Comparison of ENCODE assay signal across 10 cellular contexts in the genomic region with DNA sequence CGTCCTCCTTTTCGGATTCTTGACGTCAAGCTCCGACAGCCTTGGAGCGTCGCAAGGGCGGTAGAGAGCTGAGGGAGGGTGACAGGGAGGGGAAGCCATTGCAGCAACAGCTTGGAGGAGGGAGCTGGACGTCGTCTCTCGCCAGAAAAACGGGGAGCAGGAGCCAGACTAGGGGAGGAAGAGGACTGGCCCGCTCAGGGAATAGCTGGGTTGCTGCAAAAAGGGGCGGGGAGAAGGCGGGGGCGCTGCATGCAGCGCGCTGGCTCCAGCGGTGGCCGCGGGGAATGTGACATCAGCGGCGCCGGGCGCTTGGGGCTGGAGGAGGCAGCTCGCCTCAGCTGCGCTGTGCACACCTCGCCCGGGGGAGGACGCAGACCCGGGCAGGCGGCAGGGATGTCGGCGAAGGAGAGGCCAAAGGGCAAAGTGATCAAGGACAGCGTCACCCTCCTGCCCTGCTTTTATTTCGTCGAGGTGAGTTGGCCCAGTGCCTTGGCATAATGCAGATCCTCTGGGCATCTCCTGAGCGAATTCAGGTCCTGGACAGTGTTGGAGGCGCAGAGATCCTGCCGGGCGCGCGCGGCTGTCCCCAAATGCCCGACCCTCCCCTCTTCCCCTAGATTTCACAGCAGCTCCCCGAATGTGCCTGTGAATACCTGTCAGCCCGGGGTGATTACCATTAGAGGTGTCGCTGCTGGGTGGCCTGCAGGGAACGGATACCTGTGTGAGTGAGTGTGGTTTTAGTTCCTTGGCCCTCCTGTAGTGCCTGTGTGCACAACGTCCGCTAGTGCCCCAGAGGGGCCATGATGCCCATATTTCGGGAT. TPM values are rescaled to one million over a fixed set of nuclear protein-coding genes. Genes with fewer than 3 reads are reported as not detected.
A peak's percentile ranks its signal among the peaks of the same experiment; 100 is the strongest.
DNase-seq lines count a peak whose midpoint lies in the region; ATAC-seq and TF ChIP-seq lines count a peak whose summit lies in the region.
"Had no signal": no experiment of that assay in that cellular context is flagged by ENCODE, and none has a peak within 500 bp of the region (broad histone marks: within the 10 kb centered on the region; RNA-seq: fewer than 3 reads in every experiment).

PLPPR4 (plus strand) TSS at position 292 of the 821 bp plus-strand sequence; CDS start at position 394, 102 bp downstream.

- H3K27ac ChIP-seq in PC-9, result no peak within 1 kb of the TSS
- H3K27ac ChIP-seq in lung (ENCODE audit: low read depth in 1 of 2, low read length in 1 of 2), result no peak within 1 kb of the TSS
- H3K27ac ChIP-seq in thoracic aorta, result no peak within 1 kb of the TSS

- H3K4me1 ChIP-seq in PC-9 (replicated peaks; ENCODE audit: insufficient read depth) (no peaks in the 10 kb centered on the region), lung (ENCODE audit: control insufficient read depth in 2 of 2, insufficient read depth in 2 of 2, low read length in 2 of 2) (peaks cover 0 to 4% of the 10 kb centered on the region in 2 donors), thoracic aorta (ENCODE audit: control insufficient read depth in 1 of 2, low read depth in 2 of 2) (peaks cover 0 to 3% of the 10 kb centered on the region in 2 donors)

- H3K36me3 ChIP-seq in PC-9 (ENCODE audit: low read depth) (no peaks in the 10 kb centered on the region), lung (ENCODE audit: control insufficient read depth in 2 of 2, insufficient read depth in 2 of 2, low read length in 2 of 2) (no peaks in the 10 kb centered on the region), thoracic aorta (no peaks in the 10 kb centered on the region)

- 2 to 3% methylated on average over 48 to 51 of the region's 51 CpGs for WGBS in lung, 2 donors

- no TSS peak for BruUV-seq in PC-9 (replicated peaks; lab: Mats Ljungman, UMichigan)

- H3K27me3 ChIP-seq in PC-9 (ENCODE audit: insufficient read depth, low read depth) (peaks cover 18% of the 10 kb centered on the region; the same call in 1 of the 2 replicates), lung (ENCODE audit: control insufficient read depth, insufficient read depth) (no peaks in the 10 kb centered on the region), thoracic aorta (replicated peaks; ENCODE audit: insufficient read depth) (no peaks in the 10 kb centered on the region)

- POLR2A ChIA-PET in PC-9 (lab: Charles Lee; ENCODE audit: unreplicated experiment), result no interaction called here

- H3K4me3 ChIP-seq in PC-9 (peak within 1 kb of the TSS; percentile 18; the same call in 1 of the 2 replicates), lung (peak within 1 kb of the TSS; percentile 33), thoracic aorta (peak within 1 kb of the TSS; percentile 67)

- H3F3A ChIP-seq in PC-9 (ENCODE audit: insufficient read depth, low read depth), result no peaks in the 10 kb centered on the region

- H3K9me2 ChIP-seq in PC-9 (ENCODE audit: insufficient read depth), result no peaks in the 10 kb centered on the region

- intact Hi-C loops in PC-9 (cut with micrococcal nuclease; ENCODE audit: unreplicated experiment), result no loop called here

- no peaks in the 10 kb centered on the region for H3K79me2 ChIP-seq in PC-9 (ENCODE audit: low read depth)

- H3K9me3 Mint-ChIP-seq in endothelial cell (ENCODE audit: unreplicated experiment), result no peaks in the 10 kb centered on the region

- no peaks in the 10 kb centered on the region for H3K36me3 Mint-ChIP-seq in endothelial cell (ENCODE audit: low read depth, unreplicated experiment)
- H3K36me3 Mint-ChIP-seq: CD4-positive, CD25-positive, alpha-beta regulatory T cell had no signal

- ATAC-seq in lung (ENCODE audit: insufficient read depth, low FRiP score) (peak; percentile 64), thoracic aorta (ENCODE audit: insufficient number of reproducible peaks, low FRiP score, low read depth) (no peak), HG03025 (IDR thresholded peaks at IDR 0.05; ENCODE audit: low FRiP score, unreplicated experiment) (no peak)

- no peaks in the 10 kb centered on the region for H3K9me3 ChIP-seq in PC-9 (ENCODE audit: insufficient read depth, low read depth)
- H3K9me3 ChIP-seq in lung (ENCODE audit: control insufficient read depth in 2 of 2, insufficient read depth in 1 of 2, low read length in 1 of 2), result peaks cover 0 to 3% of the 10 kb centered on the region in 2 donors
- H3K9me3 ChIP-seq in thoracic aorta, result no peaks in the 10 kb centered on the region

- H2AFZ ChIP-seq in PC-9, result peak within 1 kb of the TSS; percentile 57; the same call in 1 of the 2 replicates

- H3K4me2 ChIP-seq in PC-9, result peak within 1 kb of the TSS; percentile 55

- CTCF ChIA-PET in PC-9 (lab: Charles Lee), result interaction anchor here (0.5 kb wide), 1 partner anchor 29 kb away, joined by 4 read pairs; no protein-coding TSS in a partner anchor

- H3K27me3 Mint-ChIP-seq in endothelial cell (ENCODE audit: unreplicated experiment), result peaks cover 9% of the 10 kb centered on the region

- DNase-seq in NCI-H524 (lab: John Stamatoyannopoulos, UW), result peak; percentile 17 to 51
- no peak for DNase-seq in NCI-H524 treated with DMSO at 0.1 percent for 48 hours (lab: John Stamatoyannopoulos, UW)
- peak in 1 of 2 experiments; percentile 19 for DNase-seq in PC-9
- peak; percentile 61 for DNase-seq in endothelial cell (ENCODE audit: low spot score)
- DNase-seq in lung (ENCODE audit: low spot score), result peak; percentile 31
- DNase-seq in thoracic aorta (ENCODE audit: low spot score), result no peak
- DNase-seq in SIG-M5 (lab: John Stamatoyannopoulos, UW), result no peak
- DNase-seq: CD4-positive, CD25-positive, alpha-beta regulatory T cell had no signal

- no peak for TF ChIP-seq CTCF in PC-9 (conservative IDR thresholded peaks at IDR 0.05)
- TF ChIP-seq CTCF in endothelial cell (IDR thresholded peaks at IDR 0.05; ENCODE audit: unreplicated experiment), result no peak
- no peak for TF ChIP-seq CTCF in lung (IDR thresholded peaks at IDR 0.05; ENCODE audit: control extremely low read depth, extremely low read depth)
- no peak for TF ChIP-seq CTCF in thoracic aorta (IDR thresholded peaks at IDR 0.05)

- H3K27ac Mint-ChIP-seq in endothelial cell (ENCODE audit: unreplicated experiment), result no peak within 1 kb of the TSS
- H3K27ac Mint-ChIP-seq: CD4-positive, CD25-positive, alpha-beta regulatory T cell had no signal

- H4K20me1 ChIP-seq in PC-9 (ENCODE audit: insufficient read depth), result no peaks in the 10 kb centered on the region

- no peaks in the 10 kb centered on the region for H3K4me1 Mint-ChIP-seq in endothelial cell (ENCODE audit: unreplicated experiment)

- H3K4me3 Mint-ChIP-seq in endothelial cell (ENCODE audit: unreplicated experiment), result peak within 1 kb of the TSS; percentile 85
- H3K4me3 Mint-ChIP-seq: CD4-positive, CD25-positive, alpha-beta regulatory T cell had no signal

RNA-seq across cellular contexts. Expression of gene PLPPR4, which starts in this region (rescaled TPM):
- not detected in 2 replicates for total RNA-seq in PC-9 (2021)
- 0.15 TPM for total RNA-seq in endothelial cell (ENCODE audit: unreplicated experiment)
- 10 to 100 TPM in 1 of 2 donors, 1 to 10 TPM in 1; 1.5 to 31.2 TPM for total RNA-seq in lung
- polyA plus RNA-seq in lung, result under 1 TPM; 0.20 to 0.37 TPM
- total RNA-seq in thoracic aorta, result 1 to 10 TPM in 1 of 2 donors, under 1 TPM in 1; 0.28 to 1.2 TPM
- total RNA-seq: CD4-positive, CD25-positive, alpha-beta regulatory T cell; T-helper 2 cell treated with Interferon-gamma antibody and Interleukin-4, amounts not matched to agents 100 ng/mL and 5 ng/mL, for 36 hours had no signal
- polyA plus RNA-seq: CD4-positive, CD25-positive, alpha-beta regulatory T cell had no signal

Comparison
In these comparisons a context has a peak if more than half of its experiments do, and no peak if none do; other contexts are left out.
1. DNase-seq: peak in NCI-H524 (2 of 2) and lung (single experiment); none in NCI-H524 treated with DMSO at 0.1 percent for 48 hours (single experiment), thoracic aorta (single experiment) and SIG-M5 (single experiment).
2. Peak in DNase-seq in endothelial cell; RNA of the gene not detected or under 1 TPM.
3. Peak in every context shown above with its lines, with median percentiles within 50 percentile points of each other: H3K4me3 ChIP-seq.